ENCODE assay signal across 21 cellular contexts in the genomic region with DNA sequence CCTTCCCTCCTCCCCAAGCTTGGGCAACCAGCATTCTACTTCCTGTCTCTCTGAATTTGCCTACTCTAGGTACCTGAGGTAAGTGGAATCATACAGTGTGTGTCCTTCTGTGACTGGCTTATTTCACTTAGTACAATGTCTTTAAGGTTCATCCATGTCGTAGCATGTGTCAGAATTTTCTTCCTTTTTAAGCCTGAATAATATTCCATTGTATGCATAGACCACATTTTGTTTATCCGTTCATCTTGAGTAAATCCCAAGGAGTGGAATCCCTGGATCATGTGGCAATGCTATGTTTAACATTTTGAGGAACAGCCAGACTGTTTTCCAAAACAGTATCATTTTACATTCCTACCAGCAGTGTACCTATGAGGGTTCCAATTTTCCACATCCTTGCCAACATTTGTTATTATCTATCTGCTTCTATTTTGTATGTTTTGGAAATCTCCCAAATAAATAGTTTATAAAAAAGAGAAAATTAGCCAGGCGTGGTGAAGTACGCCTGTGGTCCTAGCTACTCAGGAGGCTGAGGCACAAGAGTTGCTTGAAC.
"Had no signal": no experiment of that assay in that cellular context is flagged by ENCODE, and none has a peak within 500 bp of the region (broad histone marks: within the 10 kb centered on the region; RNA-seq: fewer than 3 reads in every experiment).

No MANE protein-coding gene starts in this region.

- H3K9me3 Mint-ChIP-seq: activated CD4-positive, alpha-beta T cell treated with anti-CD3 and anti-CD28 coated beads, Interleukin-2, amount 10 ng/mL, durations not matched to agents 24 days and 14 days; activated naive CD8-positive, alpha-beta T cell treated with anti-CD3 and anti-CD28 coated beads, Interleukin-2, amount 50 U/mL, for 24 hours; activated T-helper 1 cell treated with anti-CD3 and anti-CD28 coated beads, Interleukin-12 subunit alpha, Interleukin-12 subunit beta, Interleukin-2, Interleukin-4 antibody, amounts not matched to agents 30 ng/mL and 10 ng/mL and 1 ng/mL, durations not matched to agents 14 hours and 24 hours and 36 hours; stimulated activated naive CD8-positive, alpha-beta T cell treated with anti-CD3 and anti-CD28 coated beads, Interleukin-15, Interleukin-2, amounts not matched to agents 100 ng/mL and 50 ng/mL, for 24 hours; T-helper 2 cell treated with Interferon-gamma antibody and Interleukin-4, amounts not matched to agents 5 μg/mL and 100 μg/mL, for 36 hours had no signal

- ATAC-seq: activated naive CD8-positive, alpha-beta T cell treated with anti-CD3 and anti-CD28 coated beads, Interleukin-2, amount 50 U/mL, for 24 hours; left cardiac atrium had no signal

- H3K27me3 Mint-ChIP-seq: activated CD4-positive, alpha-beta T cell treated with anti-CD3 and anti-CD28 coated beads, Interleukin-2, amount 10 ng/mL, durations not matched to agents 24 days and 14 days; activated naive CD8-positive, alpha-beta T cell treated with anti-CD3 and anti-CD28 coated beads, Interleukin-2, amount 50 U/mL, for 24 hours; progenitor cell of endocrine pancreas; stimulated activated naive CD8-positive, alpha-beta T cell treated with anti-CD3 and anti-CD28 coated beads, Interleukin-15, Interleukin-2, amounts not matched to agents 100 ng/mL and 50 ng/mL, for 24 hours had no signal

- H3K9me3 ChIP-seq: breast epithelium, right atrium auricular region, suprapubic skin, upper lobe of left lung had no signal

- H3K27ac ChIP-seq: breast epithelium, right atrium auricular region, skin epidermis, suprapubic skin, upper lobe of left lung had no signal

- H3K4me1 ChIP-seq: breast epithelium, right atrium auricular region, upper lobe of left lung had no signal

- H3K27ac Mint-ChIP-seq: activated CD4-positive, alpha-beta T cell treated with anti-CD3 and anti-CD28 coated beads, Interleukin-2, amount 10 ng/mL, durations not matched to agents 24 days and 14 days; activated naive CD8-positive, alpha-beta T cell treated with anti-CD3 and anti-CD28 coated beads, Interleukin-2, amount 50 U/mL, for 24 hours; activated T-helper 1 cell treated with anti-CD3 and anti-CD28 coated beads, Interleukin-12 subunit alpha, Interleukin-12 subunit beta, Interleukin-2, Interleukin-4 antibody, amounts not matched to agents 30 ng/mL and 10 ng/mL and 1 ng/mL, durations not matched to agents 14 hours and 24 hours and 36 hours; progenitor cell of endocrine pancreas; stimulated activated naive CD8-positive, alpha-beta T cell treated with anti-CD3 and anti-CD28 coated beads, Interleukin-15, Interleukin-2, amounts not matched to agents 100 ng/mL and 50 ng/mL, for 24 hours; T-helper 2 cell treated with Interferon-gamma antibody and Interleukin-4, amounts not matched to agents 5 μg/mL and 100 μg/mL, for 36 hours had no signal

- H3K4me3 ChIP-seq: breast epithelium, lung, right atrium auricular region, skin epidermis, suprapubic skin, upper lobe of left lung had no signal

- DNase-seq: activated CD4-positive, alpha-beta T cell treated with anti-CD3 and anti-CD28 coated beads, Interleukin-2, amount 10 ng/mL, durations not matched to agents 24 days and 14 days; activated CD4-positive, CD25-positive, alpha-beta regulatory T cell; activated CD8-positive, alpha-beta memory T cell treated with anti-CD3 and anti-CD28 coated beads, Interleukin-2, amount 50 U/mL, for 48 hours; activated naive CD4-positive, alpha-beta T cell treated with Interleukin-2 at 50 U/mL for 16 hours; activated naive CD8-positive, alpha-beta T cell treated with anti-CD3 and anti-CD28 coated beads, Interleukin-2, amount 50 U/mL, for 24 hours; dermis blood vessel endothelial cell; erythroblast; left cardiac atrium; midbrain; stimulated activated CD4-positive, alpha-beta T cell treated with anti-CD3 and anti-CD28 coated beads, Interleukin-4, amount 100 ng/mL, for 4 hours; stimulated activated CD8-positive, alpha-beta memory T cell treated with anti-CD3 and anti-CD28 coated beads, Interleukin-4, amount 100 ng/mL, for 48 hours; upper lobe of left lung had no signal

- H3K4me3 Mint-ChIP-seq: activated CD4-positive, alpha-beta T cell treated with anti-CD3 and anti-CD28 coated beads, Interleukin-2, amount 10 ng/mL, durations not matched to agents 24 days and 14 days; activated naive CD8-positive, alpha-beta T cell treated with anti-CD3 and anti-CD28 coated beads, Interleukin-2, amount 50 U/mL, for 24 hours; activated T-helper 1 cell treated with anti-CD3 and anti-CD28 coated beads, Interleukin-12 subunit alpha, Interleukin-12 subunit beta, Interleukin-2, Interleukin-4 antibody, amounts not matched to agents 30 ng/mL and 10 ng/mL and 1 ng/mL, durations not matched to agents 14 hours and 24 hours and 36 hours; stimulated activated naive CD8-positive, alpha-beta T cell treated with anti-CD3 and anti-CD28 coated beads, Interleukin-15, Interleukin-2, amounts not matched to agents 100 ng/mL and 50 ng/mL, for 24 hours; T-helper 2 cell treated with Interferon-gamma antibody and Interleukin-4, amounts not matched to agents 5 μg/mL and 100 μg/mL, for 36 hours had no signal
